26 cellular contexts compared by ENCODE assay signal in genomic region chr6:158249437-158249836, GRCh38.
DNase-seq lines count a peak whose midpoint lies in the region; ATAC-seq, FAIRE-seq and TF ChIP-seq lines count a peak whose summit lies in the region.
"Had no signal": no experiment of that assay in that cellular context is flagged by ENCODE, and none has a peak within 500 bp of the region (broad histone marks: within the 10 kb centered on the region; RNA-seq: fewer than 3 reads in every experiment).

No MANE protein-coding gene starts in this region.

- no peaks in the 10 kb centered on the region for H3K9me3 Mint-ChIP-seq in activated CD4-positive, alpha-beta T cell treated with anti-CD3 and anti-CD28 coated beads for 36 hours (ENCODE audit: low read depth)
- H3K9me3 Mint-ChIP-seq in Caco-2 (ENCODE audit: unreplicated experiment) = no peaks in the 10 kb centered on the region
- H3K9me3 Mint-ChIP-seq in activated T-helper 1 cell treated with anti-CD3 and anti-CD28 coated beads, Interleukin-12 subunit alpha, Interleukin-12 subunit beta, Interleukin-2, Interleukin-4 antibody, amounts not matched to agents 30 ng/mL and 10 ng/mL and 1 ng/mL, durations not matched to agents 14 hours and 24 hours and 36 hours = no peaks in the 10 kb centered on the region
- H3K9me3 Mint-ChIP-seq: CD4-positive, alpha-beta memory T cell; CD8-positive, alpha-beta memory T cell had no signal

- 67% methylated on average over 3 of the region's 3 CpGs for WGBS in HepG2 (ENCODE audit: low lambda C conversion rate)

- BruUV-seq in HepG2 (replicated peaks; lab: Mats Ljungman, UMichigan) (no TSS peak), Caco-2 (replicated peaks; lab: Mats Ljungman, UMichigan) (no TSS peak)

- TF ChIP-seq CTCF in HEK293 (tag by site-specific recombination; IDR thresholded peaks at IDR 0.05) (no peak), HepG2 (CRISPR knock-in tag; IDR thresholded peaks at IDR 0.05) (no peak), Caco-2 (IDR thresholded peaks at IDR 0.05; ENCODE audit: insufficient read depth in 1 of 2, low read depth in 1 of 2, low read length in 1 of 2, severe bottlenecking in 1 of 2, unreplicated experiment in 1 of 2) (no peak)

- in situ Hi-C loops in HepG2 (cut with HindIII; ENCODE audit: extremely low pct_ligation_motif_present, low pct_unique_long_range_greater_than_20kb) = no loop called here

- peaks cover 3% of the 10 kb centered on the region for H3K4me1 Mint-ChIP-seq in activated CD4-positive, alpha-beta T cell treated with anti-CD3 and anti-CD28 coated beads for 36 hours
- peaks cover 14% of the 10 kb centered on the region for H3K4me1 Mint-ChIP-seq in Caco-2 (ENCODE audit: low read depth, unreplicated experiment)
- H3K4me1 Mint-ChIP-seq in activated T-helper 1 cell treated with anti-CD3 and anti-CD28 coated beads, Interleukin-12 subunit alpha, Interleukin-12 subunit beta, Interleukin-2, Interleukin-4 antibody, amounts not matched to agents 30 ng/mL and 10 ng/mL and 1 ng/mL, durations not matched to agents 14 hours and 24 hours and 36 hours (ENCODE audit: low read depth) = no peaks in the 10 kb centered on the region
- H3K4me1 Mint-ChIP-seq: CD14-positive monocyte had no signal

- POLR2A ChIA-PET in HEK293 (lab: Yijun Ruan, JAX) = no interaction called here
- POLR2A ChIA-PET in HepG2 (lab: Yijun Ruan, JAX) = interaction anchor here (1.3 kb wide), 1 partner anchor 16 kb away, joined by 3 read pairs; no protein-coding TSS in a partner anchor
- POLR2A ChIA-PET in activated CD4-positive, alpha-beta T cell treated with anti-CD3 and anti-CD28 coated beads for 36 hours (lab: Charles Lee) = interaction anchor here (0.6 kb wide), 1 partner anchor 542 kb away, joined by 3 read pairs; no protein-coding TSS in a partner anchor
- POLR2A ChIA-PET in Caco-2 (lab: Charles Lee) = no interaction called here

- H3K4me3 Mint-ChIP-seq in activated CD4-positive, alpha-beta T cell treated with anti-CD3 and anti-CD28 coated beads for 36 hours = no peak overlapping the region
- H3K4me3 Mint-ChIP-seq in Caco-2 (ENCODE audit: unreplicated experiment) = no peak overlapping the region
- no peak overlapping the region for H3K4me3 Mint-ChIP-seq in activated T-helper 1 cell treated with anti-CD3 and anti-CD28 coated beads, Interleukin-12 subunit alpha, Interleukin-12 subunit beta, Interleukin-2, Interleukin-4 antibody, amounts not matched to agents 30 ng/mL and 10 ng/mL and 1 ng/mL, durations not matched to agents 14 hours and 24 hours and 36 hours
- H3K4me3 Mint-ChIP-seq: CD14-positive monocyte; CD4-positive, alpha-beta memory T cell; CD4-positive, CD25-positive, alpha-beta regulatory T cell; CD8-positive, alpha-beta memory T cell had no signal

- no peak overlapping the region for H3K9ac ChIP-seq in HepG2 (ENCODE audit: insufficient read depth, low read depth, low read length)
- H3K9ac ChIP-seq: BLaER1 had no signal

- H3K4me3 ChIP-seq in HEK293 (ENCODE audit: low read depth, low read length) = no peak overlapping the region
- H3K4me3 ChIP-seq in HepG2 (replicated peaks in 1 of 3; ENCODE audit: insufficient read depth in 1 of 3, low read depth in 2 of 3, low read length in 3 of 3) = no peak overlapping the region
- no peak overlapping the region for H3K4me3 ChIP-seq in Caco-2 (ENCODE audit: low read depth, low read length)
- H3K4me3 ChIP-seq: BLaER1 had no signal

- DNase-seq in HuH-7 (ENCODE audit: low spot score) (peak; percentile 52), NCI-H446 treated with DMSO at 0.1 percent for 48 hours (lab: John Stamatoyannopoulos, UW) (peak; percentile 52), HepG2 (ENCODE audit: low spot score) (no peak), Caco-2 (no peak)
- no peak for DNase-seq in activated CD4-positive, alpha-beta T cell treated with anti-CD3 and anti-CD28 coated beads for 36 hours
- no peak for DNase-seq in activated T-helper 1 cell treated with anti-CD3 and anti-CD28 coated beads, Interleukin-12 subunit alpha, Interleukin-12 subunit beta, Interleukin-2, Interleukin-4 antibody, amounts not matched to agents 30 ng/mL and 10 ng/mL and 1 ng/mL, durations not matched to agents 14 hours and 24 hours and 36 hours (ENCODE audit: low spot score)
- DNase-seq: 8988T; ACHN; BE2C; C1 segment of cervical spinal cord; Calu3; CD4-positive, alpha-beta memory T cell; CD4-positive, CD25-positive, alpha-beta regulatory T cell; CD8-positive, alpha-beta memory T cell; COR-L47; DMS79 treated with DMSO at 0.1 percent for 48 hours; GF-D8 had no signal

- H3K27me3 ChIP-seq in HepG2 (ENCODE audit: control insufficient read depth in 1 of 2, insufficient read depth in 2 of 2, low read length in 2 of 2) = no peaks in the 10 kb centered on the region
- H3K27me3 ChIP-seq in Caco-2 (replicated peaks; ENCODE audit: control insufficient read depth, insufficient read depth, low read length) = no peaks in the 10 kb centered on the region
- H3K27me3 ChIP-seq: BE2C, BLaER1 had no signal

- no peaks in the 10 kb centered on the region for H3K27me3 Mint-ChIP-seq in activated CD4-positive, alpha-beta T cell treated with anti-CD3 and anti-CD28 coated beads for 36 hours
- H3K27me3 Mint-ChIP-seq in Caco-2 (ENCODE audit: insufficient read depth, unreplicated experiment) = no peaks in the 10 kb centered on the region
- no peaks in the 10 kb centered on the region for H3K27me3 Mint-ChIP-seq in activated T-helper 1 cell treated with anti-CD3 and anti-CD28 coated beads, Interleukin-12 subunit alpha, Interleukin-12 subunit beta, Interleukin-2, Interleukin-4 antibody, amounts not matched to agents 30 ng/mL and 10 ng/mL and 1 ng/mL, durations not matched to agents 14 hours and 24 hours and 36 hours (ENCODE audit: insufficient read depth)
- H3K27me3 Mint-ChIP-seq: CD4-positive, alpha-beta memory T cell; CD4-positive, CD25-positive, alpha-beta regulatory T cell; CD8-positive, alpha-beta memory T cell had no signal

- no peak overlapping the region for H2AFZ ChIP-seq in HepG2 (ENCODE audit: low read length)

- peaks cover 87% of the 10 kb centered on the region for H3K79me2 ChIP-seq in HepG2 (ENCODE audit: insufficient read depth, low read length)

- no peak overlapping the region; the same call in 1 of the 2 replicates for H3K4me2 ChIP-seq in HepG2 (ENCODE audit: low read depth, low read length)
- H3K4me2 ChIP-seq: BLaER1 had no signal

- H3K9me3 ChIP-seq in HEK293 (ENCODE audit: control insufficient read depth, insufficient read depth, low read depth, low read length) (no peaks in the 10 kb centered on the region), HepG2 (ENCODE audit: low read length) (no peaks in the 10 kb centered on the region), Caco-2 (no peaks in the 10 kb centered on the region)
- H3K9me3 ChIP-seq: BE2C, BLaER1 had no signal

- no peak overlapping the region for H3K27ac Mint-ChIP-seq in activated CD4-positive, alpha-beta T cell treated with anti-CD3 and anti-CD28 coated beads for 36 hours
- no peak overlapping the region for H3K27ac Mint-ChIP-seq in Caco-2 (ENCODE audit: unreplicated experiment)
- H3K27ac Mint-ChIP-seq in activated T-helper 1 cell treated with anti-CD3 and anti-CD28 coated beads, Interleukin-12 subunit alpha, Interleukin-12 subunit beta, Interleukin-2, Interleukin-4 antibody, amounts not matched to agents 30 ng/mL and 10 ng/mL and 1 ng/mL, durations not matched to agents 14 hours and 24 hours and 36 hours = no peak overlapping the region
- H3K27ac Mint-ChIP-seq: CD14-positive monocyte; CD4-positive, alpha-beta memory T cell; CD4-positive, CD25-positive, alpha-beta regulatory T cell; CD8-positive, alpha-beta memory T cell had no signal

- intact Hi-C loops in HepG2 (cut with micrococcal nuclease; ENCODE audit: unreplicated experiment) (no loop called here), Caco-2 (cut with micrococcal nuclease; ENCODE audit: unreplicated experiment) (no loop called here)
- intact Hi-C loops in activated CD4-positive, alpha-beta T cell treated with anti-CD3 and anti-CD28 coated beads for 36 hours (cut with DNase I, micrococcal nuclease) = no loop called here
- intact Hi-C loops in activated T-helper 1 cell treated with anti-CD3 and anti-CD28 coated beads, Interleukin-12 subunit alpha, Interleukin-12 subunit beta, Interleukin-2, Interleukin-4 antibody, amounts not matched to agents 30 ng/mL and 10 ng/mL and 1 ng/mL, durations not matched to agents 14 hours and 24 hours and 36 hours (cut with micrococcal nuclease) = no loop called here

- peaks cover 0 to 9% of the 10 kb centered on the region in 2 experiments; a peak in 2 of 3 replicates for H3K36me3 ChIP-seq in HEK293 (ENCODE audit: control insufficient read depth in 2 of 2, insufficient read depth in 1 of 2, low read length in 2 of 2)
- H3K36me3 ChIP-seq in HepG2 (replicated peaks in 1 of 2; ENCODE audit: control insufficient read depth in 1 of 2, insufficient read depth in 2 of 2, low read length in 2 of 2) = peaks cover 1 to 40% of the 10 kb centered on the region in 2 experiments; a peak in 4 of 5 replicates
- H3K36me3 ChIP-seq in Caco-2 (ENCODE audit: control insufficient read depth, insufficient read depth, low read length) = no peaks in the 10 kb centered on the region; the same call in 1 of the 2 replicates

- FAIRE-seq in HepG2 (lab: Jason Lieb, UNC) = no peak
- FAIRE-seq: A204.1, D721Med, G401.6, GM12891, GM19239 had no signal

- H3K4me1 ChIP-seq in HEK293 (ENCODE audit: control insufficient read depth, insufficient read depth, low read length) = no peaks in the 10 kb centered on the region
- H3K4me1 ChIP-seq in HepG2 (ENCODE audit: insufficient read depth, low read length) = peaks cover 15% of the 10 kb centered on the region
- H3K4me1 ChIP-seq in Caco-2 = 0 out of 2 replicates have a peak, but pooled peaks cover 6% of the 10 kb centered on the region
- H3K4me1 ChIP-seq: BE2C, BLaER1 had no signal

- CTCF ChIA-PET in HEK293 (lab: Yijun Ruan, JAX) = interaction anchor here (1.4 kb wide), 1 partner anchor 29 kb away, joined by 4 read pairs; no protein-coding TSS in a partner anchor
- CTCF ChIA-PET in HepG2 (lab: Yijun Ruan, JAX; ENCODE audit: low intra/inter-chr PET ratio, low total read pairs) = no interaction called here
- CTCF ChIA-PET in activated CD4-positive, alpha-beta T cell treated with anti-CD3 and anti-CD28 coated beads for 36 hours (lab: Charles Lee) = interaction anchor here (0.5 to 1.8 kb wide), 4 partner anchors 13 to 34 kb away, joined by 3 to 8 read pairs (median 4); no protein-coding TSS in a partner anchor
- CTCF ChIA-PET in Caco-2 (lab: Charles Lee) = no interaction called here

- no peak for TF ChIP-seq EP300 in HepG2 (IDR thresholded peaks at IDR 0.05; ENCODE audit: low read depth in 2 of 2, low read length in 2 of 2)
- TF ChIP-seq EP300 in HepG2 (CRISPR knock-in tag; IDR thresholded peaks at IDR 0.05; ENCODE audit: borderline replicate concordance) = no peak

- TF ChIP-seq RAD21 in HepG2 (CRISPR knock-in tag; IDR thresholded peaks at IDR 0.05) = no peak

- TF ChIP-seq POLR2A in HepG2 (IDR thresholded peaks at IDR 0.05; ENCODE audit: insufficient read depth in 1 of 2, low read depth in 2 of 2, low read length in 2 of 2) = no peak

- H3K27ac ChIP-seq in HEK293 (ENCODE audit: extremely low read depth, low read depth, low read length) (no peak overlapping the region), HepG2 (ENCODE audit: extremely low read length, insufficient read depth, low read length) (no peak overlapping the region)
- H3K27ac ChIP-seq: BLaER1 had no signal

- peaks cover 6% of the 10 kb centered on the region for H4K20me1 ChIP-seq in HepG2 (ENCODE audit: insufficient read depth, low read length)

- ATAC-seq in HepG2 (peak; percentile 59), GM21576 (IDR thresholded peaks at IDR 0.05; ENCODE audit: unreplicated experiment) (no peak)
- no peak for ATAC-seq in activated CD4-positive, alpha-beta T cell treated with anti-CD3 and anti-CD28 coated beads for 36 hours

- peaks cover 4% of the 10 kb centered on the region for H3K36me3 Mint-ChIP-seq in activated CD4-positive, alpha-beta T cell treated with anti-CD3 and anti-CD28 coated beads for 36 hours (ENCODE audit: low read depth)
- peaks cover 47% of the 10 kb centered on the region for H3K36me3 Mint-ChIP-seq in Caco-2 (ENCODE audit: insufficient read depth, unreplicated experiment)
- H3K36me3 Mint-ChIP-seq in activated T-helper 1 cell treated with anti-CD3 and anti-CD28 coated beads, Interleukin-12 subunit alpha, Interleukin-12 subunit beta, Interleukin-2, Interleukin-4 antibody, amounts not matched to agents 30 ng/mL and 10 ng/mL and 1 ng/mL, durations not matched to agents 14 hours and 24 hours and 36 hours (ENCODE audit: low read depth) = peaks cover 7% of the 10 kb centered on the region

Comparison
In these comparisons a context has a peak if more than half of its experiments do, and no peak if none do; other contexts are left out.
1. DNase-seq: peak in HuH-7 (single experiment) and NCI-H446 treated with DMSO at 0.1 percent for 48 hours (single experiment); none in HepG2 (single experiment), activated CD4-positive, alpha-beta T cell treated with anti-CD3 and anti-CD28 coated beads for 36 hours (single experiment), Caco-2 (0 of 2) and activated T-helper 1 cell treated with anti-CD3 and anti-CD28 coated beads, Interleukin-12 subunit alpha, Interleukin-12 subunit beta, Interleukin-2, Interleukin-4 antibody, amounts not matched to agents 30 ng/mL and 10 ng/mL and 1 ng/mL, durations not matched to agents 14 hours and 24 hours and 36 hours (single experiment).
2. CTCF ChIA-PET loops: an anchor here in HEK293 (1.4 kb wide) and activated CD4-positive, alpha-beta T cell treated with anti-CD3 and anti-CD28 coated beads for 36 hours (0.5 to 1.8 kb wide); none called in HepG2 and Caco-2.
3. POLR2A ChIA-PET loops: an anchor here in HepG2 (1.3 kb wide) and activated CD4-positive, alpha-beta T cell treated with anti-CD3 and anti-CD28 coated beads for 36 hours (0.6 kb wide); none called in HEK293 and Caco-2.